11 cellular contexts compared by ENCODE assay signal in the genomic region with DNA sequence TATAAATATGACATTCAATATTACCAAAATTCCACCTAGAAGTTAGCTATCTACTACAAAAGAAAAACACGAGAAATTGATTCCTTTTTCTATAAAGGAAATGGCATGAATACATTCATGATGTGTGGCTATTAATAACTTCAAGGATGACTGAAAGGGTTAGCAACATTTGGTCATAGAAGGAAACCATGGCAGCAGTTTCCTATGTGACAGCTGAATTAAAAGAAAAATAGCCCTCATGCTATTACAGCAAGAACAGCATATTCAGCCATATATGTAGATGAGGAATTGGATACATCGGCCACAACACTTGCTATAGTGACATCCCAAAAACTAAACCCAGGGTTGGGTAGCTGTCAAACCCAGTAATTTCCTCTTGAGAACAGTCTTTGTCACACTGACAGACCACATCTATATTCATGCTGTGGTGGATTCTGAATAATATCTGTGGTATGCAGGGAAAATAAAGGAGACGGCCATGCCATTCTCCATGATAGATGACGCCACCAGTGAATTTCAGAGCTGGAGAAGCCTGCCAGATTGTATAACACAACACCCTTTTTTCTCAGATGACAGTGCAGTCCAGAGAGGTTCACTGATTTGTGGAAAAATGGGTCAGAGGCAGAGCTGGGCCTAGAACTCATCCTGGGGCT. TPM values are rescaled to one million over a fixed set of nuclear protein-coding genes. Genes with fewer than 3 reads are reported as not detected.
DNase-seq lines count a peak whose midpoint lies in the region; ATAC-seq, FAIRE-seq and TF ChIP-seq lines count a peak whose summit lies in the region.
"Had no signal": no experiment of that assay in that cellular context is flagged by ENCODE, and none has a peak within 500 bp of the region (broad histone marks: within the 10 kb centered on the region; RNA-seq: fewer than 3 reads in every experiment).

No MANE protein-coding gene starts in this region.

- H3K27ac ChIP-seq in astrocyte (ENCODE audit: low read depth, low read length) (peak overlapping the region; percentile 92), suprapubic skin (no peak overlapping the region)

- peak overlapping the region; percentile 99 for H3K27ac Mint-ChIP-seq in astrocyte (ENCODE audit: unreplicated experiment)
- no peak overlapping the region for H3K27ac Mint-ChIP-seq in T-helper 2 cell treated with Interferon-gamma antibody and Interleukin-4, amounts not matched to agents 5 μg/mL and 100 μg/mL, for 36 hours

- no peaks in the 10 kb centered on the region for H4K20me1 ChIP-seq in astrocyte (ENCODE audit: insufficient read depth, low read length)

- ATAC-seq in GM19455 (IDR thresholded peaks at IDR 0.05; ENCODE audit: unreplicated experiment) (no peak), HG03469 (IDR thresholded peaks at IDR 0.05; ENCODE audit: unreplicated experiment) (no peak)

- WGBS in suprapubic skin, result 87% methylated on average over 4 of the region's 4 CpGs

- TF ChIP-seq POLR2A in suprapubic skin (IDR thresholded peaks at IDR 0.05), result no peak

- H3K4me3 ChIP-seq in astrocyte (ENCODE audit: insufficient read depth, low read depth, low read length), result no peak overlapping the region
- H3K4me3 ChIP-seq in suprapubic skin, result no peak overlapping the region

- H3K4me1 Mint-ChIP-seq in astrocyte (ENCODE audit: low read depth, unreplicated experiment), result peaks cover 10% of the 10 kb centered on the region
- peaks cover 2% of the 10 kb centered on the region for H3K4me1 Mint-ChIP-seq in T-helper 2 cell treated with Interferon-gamma antibody and Interleukin-4, amounts not matched to agents 5 μg/mL and 100 μg/mL, for 36 hours (ENCODE audit: low read depth)

- no peaks in the 10 kb centered on the region for H3K9me3 Mint-ChIP-seq in astrocyte (ENCODE audit: unreplicated experiment)
- no peaks in the 10 kb centered on the region for H3K9me3 Mint-ChIP-seq in T-helper 2 cell treated with Interferon-gamma antibody and Interleukin-4, amounts not matched to agents 5 μg/mL and 100 μg/mL, for 36 hours

- H3K79me2 ChIP-seq in astrocyte (ENCODE audit: insufficient read depth, low read length), result no peaks in the 10 kb centered on the region

- H3K4me2 ChIP-seq in astrocyte (ENCODE audit: low read length), result peak overlapping the region; percentile 58

- H3K9ac ChIP-seq in astrocyte (ENCODE audit: low read length), result peak overlapping the region; percentile 70

- no peak overlapping the region for H2AFZ ChIP-seq in astrocyte (ENCODE audit: low read depth, low read length)

- TF ChIP-seq EP300 in suprapubic skin (IDR thresholded peaks at IDR 0.05), result no peak

- H3K27me3 ChIP-seq in astrocyte (ENCODE audit: insufficient read depth, low read length), result no peaks in the 10 kb centered on the region
- H3K27me3 ChIP-seq in suprapubic skin, result no peaks in the 10 kb centered on the region

- TF ChIP-seq CTCF in astrocyte (IDR thresholded peaks at IDR 0.05; ENCODE audit: insufficient read depth, low read depth, low read length), result no peak
- no peak for TF ChIP-seq CTCF in suprapubic skin (IDR thresholded peaks at IDR 0.05)

- no peaks in the 10 kb centered on the region for H3K36me3 Mint-ChIP-seq in astrocyte (ENCODE audit: low read depth, unreplicated experiment)
- H3K36me3 Mint-ChIP-seq in T-helper 2 cell treated with Interferon-gamma antibody and Interleukin-4, amounts not matched to agents 5 μg/mL and 100 μg/mL, for 36 hours (ENCODE audit: low read depth), result no peaks in the 10 kb centered on the region

- H3K36me3 ChIP-seq in astrocyte (ENCODE audit: insufficient read depth, low read length), result peaks cover 3% of the 10 kb centered on the region
- H3K36me3 ChIP-seq in suprapubic skin, result peaks cover 3% of the 10 kb centered on the region

- DNase-seq in HK-2 (ENCODE audit: unreplicated experiment) (peak; percentile 4), astrocyte (ENCODE audit: low read depth) (peak; percentile 93), globus pallidus (ENCODE audit: low spot score) (peak; percentile 84), stromal cell of bone marrow (ENCODE audit: low read depth) (peak; percentile 91), suprapubic skin (ENCODE audit: low spot score in 2 of 2) (no peak)
- DNase-seq in T-helper 2 cell treated with Interferon-gamma antibody and Interleukin-4, amounts not matched to agents 5 μg/mL and 100 μg/mL, for 36 hours (ENCODE audit: low spot score), result no peak
- DNase-seq: activated T-cell treated with anti-CD3 and anti-CD28 coated beads for 4 hours; central memory CD4-positive, alpha-beta T cell; DND-41 had no signal

- H3K9me3 ChIP-seq in astrocyte (ENCODE audit: insufficient read depth, low read depth, low read length), result no peaks in the 10 kb centered on the region
- H3K9me3 ChIP-seq in suprapubic skin, result no peaks in the 10 kb centered on the region

- no peaks in the 10 kb centered on the region for H3K27me3 Mint-ChIP-seq in astrocyte (ENCODE audit: low read depth, unreplicated experiment)
- H3K27me3 Mint-ChIP-seq in T-helper 2 cell treated with Interferon-gamma antibody and Interleukin-4, amounts not matched to agents 5 μg/mL and 100 μg/mL, for 36 hours (ENCODE audit: low read depth), result no peaks in the 10 kb centered on the region

- FAIRE-seq in astrocyte (lab: Jason Lieb, UNC), result peak; percentile 95

- H3K4me1 ChIP-seq in astrocyte (ENCODE audit: insufficient read depth, low read length), result peaks cover 21% of the 10 kb centered on the region
- H3K4me1 ChIP-seq in suprapubic skin, result no peaks in the 10 kb centered on the region

- no peak overlapping the region for H3K4me3 Mint-ChIP-seq in astrocyte (ENCODE audit: unreplicated experiment)
- H3K4me3 Mint-ChIP-seq in T-helper 2 cell treated with Interferon-gamma antibody and Interleukin-4, amounts not matched to agents 5 μg/mL and 100 μg/mL, for 36 hours, result no peak overlapping the region

RNA-seq across cellular contexts. Expression of gene EFCAB11, which starts 32.5 kb away (rescaled TPM):
- 7.5 and 7.6 TPM in 2 replicates for total RNA-seq in astrocyte
- total RNA-seq in suprapubic skin, result 1 to 10 TPM; 3.2 to 5.1 (median 3.7) TPM

RNA-seq across cellular contexts. Expression of gene TDP1, which starts 33.7 kb away (rescaled TPM):
- 16.7 and 17.0 TPM in 2 replicates for total RNA-seq in astrocyte
- 10 to 100 TPM; 10.8 to 25.8 (median 18.1) TPM for total RNA-seq in suprapubic skin

Comparison
In these comparisons a context has a peak if more than half of its experiments do, and no peak if none do; other contexts are left out.
1. DNase-seq: peak in HK-2 (single experiment), astrocyte (single experiment), globus pallidus (single experiment) and stromal cell of bone marrow (single experiment); none in suprapubic skin (0 of 2) and T-helper 2 cell treated with Interferon-gamma antibody and Interleukin-4, amounts not matched to agents 5 μg/mL and 100 μg/mL, for 36 hours (single experiment).